In genomic region chr1:150237746-150238145, GRCh38 we compare ENCODE assay signal across 2 cellular contexts.
TF ChIP-seq lines count a peak whose summit lies in the region.

No MANE protein-coding gene starts in this region.

TF ChIP-seq in SK-N-SH, 30 proteins besides CTCF, POLR2A, EP300 and RAD21:
- TF ChIP-seq, protein P1, sequence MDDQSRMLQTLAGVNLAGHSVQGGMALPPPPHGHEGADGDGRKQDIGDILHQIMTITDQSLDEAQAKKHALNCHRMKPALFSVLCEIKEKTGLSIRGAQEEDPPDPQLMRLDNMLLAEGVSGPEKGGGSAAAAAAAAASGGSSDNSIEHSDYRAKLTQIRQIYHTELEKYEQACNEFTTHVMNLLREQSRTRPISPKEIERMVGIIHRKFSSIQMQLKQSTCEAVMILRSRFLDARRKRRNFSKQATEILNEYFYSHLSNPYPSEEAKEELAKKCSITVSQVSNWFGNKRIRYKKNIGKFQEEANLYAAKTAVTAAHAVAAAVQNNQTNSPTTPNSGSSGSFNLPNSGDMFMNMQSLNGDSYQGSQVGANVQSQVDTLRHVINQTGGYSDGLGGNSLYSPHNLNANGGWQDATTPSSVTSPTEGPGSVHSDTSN (IDR thresholded peaks at IDR 0.05), result no peak
- TF ChIP-seq MEF2A (IDR thresholded peaks at IDR 0.05; ENCODE audit: borderline replicate concordance, low read depth), result no peak
- no peak for TF ChIP-seq GATA2 (CRISPR knock-in tag; IDR thresholded peaks at IDR 0.05)
- TF ChIP-seq SMC3 (IDR thresholded peaks at IDR 0.05; ENCODE audit: low read depth, low read length), result no peak
- no peak for TF ChIP-seq TAF1 (IDR thresholded peaks at IDR 0.05; ENCODE audit: borderline replicate concordance, low read depth, low read length)
- TF ChIP-seq FOSL2 (IDR thresholded peaks at IDR 0.05; ENCODE audit: borderline replicate concordance, low read depth), result no peak
- no peak for TF ChIP-seq FOXJ3 (CRISPR knock-in tag; IDR thresholded peaks at IDR 0.05)
- TF ChIP-seq GABPA (IDR thresholded peaks at IDR 0.05; ENCODE audit: low read depth), result no peak

TF ChIP-seq in SK-N-SH treated with all-trans-retinoic acid at 6 μM for 48 hours, 23 proteins besides CTCF, POLR2A, EP300 and RAD21:
- TF ChIP-seq, protein P2, sequence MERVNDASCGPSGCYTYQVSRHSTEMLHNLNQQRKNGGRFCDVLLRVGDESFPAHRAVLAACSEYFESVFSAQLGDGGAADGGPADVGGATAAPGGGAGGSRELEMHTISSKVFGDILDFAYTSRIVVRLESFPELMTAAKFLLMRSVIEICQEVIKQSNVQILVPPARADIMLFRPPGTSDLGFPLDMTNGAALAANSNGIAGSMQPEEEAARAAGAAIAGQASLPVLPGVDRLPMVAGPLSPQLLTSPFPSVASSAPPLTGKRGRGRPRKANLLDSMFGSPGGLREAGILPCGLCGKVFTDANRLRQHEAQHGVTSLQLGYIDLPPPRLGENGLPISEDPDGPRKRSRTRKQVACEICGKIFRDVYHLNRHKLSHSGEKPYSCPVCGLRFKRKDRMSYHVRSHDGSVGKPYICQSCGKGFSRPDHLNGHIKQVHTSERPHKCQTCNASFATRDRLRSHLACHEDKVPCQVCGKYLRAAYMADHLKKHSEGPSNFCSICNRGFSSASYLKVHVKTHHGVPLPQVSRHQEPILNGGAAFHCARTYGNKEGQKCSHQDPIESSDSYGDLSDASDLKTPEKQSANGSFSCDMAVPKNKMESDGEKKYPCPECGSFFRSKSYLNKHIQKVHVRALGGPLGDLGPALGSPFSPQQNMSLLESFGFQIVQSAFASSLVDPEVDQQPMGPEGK (CRISPR knock-in tag; IDR thresholded peaks at IDR 0.05; ENCODE audit: borderline replicate concordance), result no peak
- TF ChIP-seq GLIS3 (CRISPR knock-in tag; IDR thresholded peaks at IDR 0.05) (no peak), TSHZ2 (CRISPR knock-in tag; IDR thresholded peaks at IDR 0.05) (no peak), TOX (CRISPR knock-in tag; IDR thresholded peaks at IDR 0.05; ENCODE audit: borderline replicate concordance) (no peak), BACH2 (CRISPR knock-in tag; IDR thresholded peaks at IDR 0.05; ENCODE audit: borderline replicate concordance) (no peak), RARB (CRISPR knock-in tag; IDR thresholded peaks at IDR 0.05) (no peak), CSDC2 (CRISPR knock-in tag; IDR thresholded peaks at IDR 0.05) (no peak), TCF4 (CRISPR knock-in tag; IDR thresholded peaks at IDR 0.05; ENCODE audit: borderline replicate concordance) (no peak), ZFP30 (CRISPR knock-in tag; IDR thresholded peaks at IDR 0.05) (no peak), PPARA (CRISPR knock-in tag; IDR thresholded peaks at IDR 0.05; ENCODE audit: borderline replicate concordance) (no peak), SNAI2 (CRISPR knock-in tag; IDR thresholded peaks at IDR 0.05) (no peak), ZFP3 (CRISPR knock-in tag; IDR thresholded peaks at IDR 0.05) (no peak), ZNF565 (CRISPR knock-in tag; conservative IDR thresholded peaks at IDR 0.05; ENCODE audit: low read depth) (no peak), ARNTL (CRISPR knock-in tag; IDR thresholded peaks at IDR 0.05; ENCODE audit: borderline replicate concordance, low read depth) (no peak), OSR1 (CRISPR knock-in tag; IDR thresholded peaks at IDR 0.05) (no peak), ZNF8 (CRISPR knock-in tag; IDR thresholded peaks at IDR 0.05) (no peak), ESRRG (CRISPR knock-in tag; IDR thresholded peaks at IDR 0.05) (no peak)
- TF ChIP-seq, protein P3, sequence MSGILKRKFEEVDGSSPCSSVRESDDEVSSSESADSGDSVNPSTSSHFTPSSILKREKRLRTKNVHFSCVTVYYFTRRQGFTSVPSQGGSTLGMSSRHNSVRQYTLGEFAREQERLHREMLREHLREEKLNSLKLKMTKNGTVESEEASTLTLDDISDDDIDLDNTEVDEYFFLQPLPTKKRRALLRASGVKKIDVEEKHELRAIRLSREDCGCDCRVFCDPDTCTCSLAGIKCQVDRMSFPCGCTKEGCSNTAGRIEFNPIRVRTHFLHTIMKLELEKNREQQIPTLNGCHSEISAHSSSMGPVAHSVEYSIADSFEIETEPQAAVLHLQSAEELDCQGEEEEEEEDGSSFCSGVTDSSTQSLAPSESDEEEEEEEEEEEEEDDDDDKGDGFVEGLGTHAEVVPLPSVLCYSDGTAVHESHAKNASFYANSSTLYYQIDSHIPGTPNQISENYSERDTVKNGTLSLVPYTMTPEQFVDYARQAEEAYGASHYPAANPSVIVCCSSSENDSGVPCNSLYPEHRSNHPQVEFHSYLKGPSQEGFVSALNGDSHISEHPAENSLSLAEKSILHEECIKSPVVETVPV (CRISPR knock-in tag; IDR thresholded peaks at IDR 0.05), result no peak
